7 cellular contexts compared by ENCODE assay signal in the genomic region with DNA sequence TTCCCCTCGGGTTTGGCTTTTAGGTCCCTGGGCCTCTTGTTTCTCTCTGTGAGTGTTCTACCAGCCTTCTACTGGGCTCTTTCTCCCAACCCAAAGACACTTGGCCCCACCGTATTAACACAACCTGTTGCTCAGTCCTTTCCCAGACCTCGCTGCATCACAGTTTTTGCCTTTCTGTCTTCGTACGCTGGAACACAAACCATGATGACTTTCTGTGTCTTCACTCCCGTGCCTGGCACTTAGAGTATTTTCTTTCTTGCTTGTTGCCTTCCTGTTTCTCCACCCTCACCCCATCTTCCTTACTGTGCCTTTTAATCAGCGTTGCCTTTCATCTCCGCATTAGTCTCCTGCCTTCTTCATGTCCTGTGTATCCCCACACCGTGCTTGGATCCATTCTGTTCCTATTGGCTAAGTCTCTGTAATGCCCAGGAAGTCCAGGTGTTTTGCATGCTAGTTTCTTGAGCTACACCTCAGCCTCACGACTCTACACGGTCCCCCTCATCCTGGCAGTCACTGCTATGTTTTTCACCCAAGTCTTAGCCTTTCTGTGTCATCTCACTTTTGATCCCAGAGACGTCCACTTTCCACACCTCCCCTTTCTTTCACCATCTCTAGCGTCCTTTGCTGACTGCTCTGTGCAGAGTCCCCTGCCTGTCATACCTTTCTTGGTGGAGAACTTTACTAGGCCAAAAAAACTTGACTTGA. TPM values are rescaled to one million over a fixed set of nuclear protein-coding genes. Genes with fewer than 3 reads are reported as not detected.
A peak's percentile ranks its signal among the peaks of the same experiment; 100 is the strongest.
DNase-seq lines count a peak whose midpoint lies in the region; ATAC-seq and TF ChIP-seq lines count a peak whose summit lies in the region.

No MANE protein-coding gene starts in this region.

- peak overlapping the region; percentile 89 for H3K27ac Mint-ChIP-seq in activated B cell treated with CpG ODN at 0.5 μM for 24 hours
- H3K27ac Mint-ChIP-seq in stimulated activated naive B cell treated with anti-CD40 and anti-IgM and Interleukin-4, amounts not matched to agents 10 μg/mL and 1 μg/mL and 100 μg/mL, for 72 hours, result peak overlapping the region; percentile 94

- intact Hi-C loops in activated B cell treated with CpG ODN at 0.5 μM for 24 hours (cut with micrococcal nuclease), result no loop called here

- CTCF ChIA-PET in activated B cell treated with CpG ODN at 0.5 μM for 24 hours (lab: Charles Lee), result interaction anchor here (1.2 to 5.6 kb wide), 2 partner anchors 73 to 105 kb away, joined by 3 to 130 read pairs; no protein-coding TSS in a partner anchor

- no peaks in the 10 kb centered on the region for H3K27me3 ChIP-seq in HL-60 (ENCODE audit: insufficient read depth, poor library complexity, severe bottlenecking)
- no peaks in the 10 kb centered on the region for H3K27me3 ChIP-seq in iPS DF 6.9 (ENCODE audit: control insufficient read depth, insufficient read depth, low read length)

- peak overlapping the region; percentile 77 for H3K4me3 ChIP-seq in HL-60 (replicated peaks; ENCODE audit: insufficient read depth, low read length)
- H3K4me3 ChIP-seq in iPS DF 6.9 (ENCODE audit: low read length), result peak overlapping the region; percentile 56; the same call in 1 of the 2 replicates

- H3K4me1 ChIP-seq in iPS DF 6.9 (ENCODE audit: control insufficient read depth, insufficient read depth, low read length), result peaks cover 10% of the 10 kb centered on the region; the same call in 1 of the 2 replicates

- ATAC-seq in activated B cell treated with CpG ODN at 0.5 μM for 24 hours (ENCODE audit: low read depth) (no peak), GM19463 (IDR thresholded peaks at IDR 0.05; ENCODE audit: unreplicated experiment) (no peak)
- no peak for ATAC-seq in stimulated activated naive B cell treated with anti-CD40 and anti-IgM and Interleukin-4, amounts not matched to agents 10 μg/mL and 1 μg/mL and 100 μg/mL, for 72 hours (replicated peaks)

- H3K4me1 Mint-ChIP-seq in activated B cell treated with CpG ODN at 0.5 μM for 24 hours, result peaks cover 78% of the 10 kb centered on the region
- peaks cover 46 to 81% of the 10 kb centered on the region in 2 donors for H3K4me1 Mint-ChIP-seq in stimulated activated naive B cell treated with anti-CD40 and anti-IgM and Interleukin-4, amounts not matched to agents 10 μg/mL and 1 μg/mL and 100 μg/mL, for 72 hours

- TF ChIP-seq CTCF in HL-60 (IDR thresholded peaks at IDR 0.05; ENCODE audit: insufficient read depth, low read length) (no peak), activated B cell treated with CpG ODN at 0.5 μM for 24 hours (IDR thresholded peaks at IDR 0.05) (no peak)

- no peaks in the 10 kb centered on the region for H3K27me3 Mint-ChIP-seq in activated B cell treated with CpG ODN at 0.5 μM for 24 hours
- no peaks in the 10 kb centered on the region for H3K27me3 Mint-ChIP-seq in stimulated activated naive B cell treated with anti-CD40 and anti-IgM and Interleukin-4, amounts not matched to agents 10 μg/mL and 1 μg/mL and 100 μg/mL, for 72 hours

- WGBS in iPS DF 6.9 (ENCODE audit: insufficient coverage, insufficient read length), result no CpG with 5 or more reads among the region's 13 CpGs

- peak overlapping the region; percentile 86 for H3K27ac ChIP-seq in HL-60 (replicated peaks)
- no peak overlapping the region for H3K27ac ChIP-seq in iPS DF 6.9 (ENCODE audit: low read length)

- DNase-seq in HL-60 (ENCODE audit: low read depth in 1 of 2, low spot score in 1 of 2) (peak in 1 of 2 experiments; percentile 19), activated B cell treated with CpG ODN at 0.5 μM for 24 hours (no peak), iPS DF 6.9 (ENCODE audit: low read depth, low spot score) (no peak), iPS-NIHi11 (ENCODE audit: low spot score) (no peak), NCI-H2171 (lab: John Stamatoyannopoulos, UW) (no peak)
- DNase-seq in stimulated activated naive B cell treated with anti-CD40 and anti-IgM and Interleukin-4, amounts not matched to agents 10 μg/mL and 1 μg/mL and 100 μg/mL, for 72 hours, result no peak

- H3K9me3 ChIP-seq in iPS DF 6.9 (ENCODE audit: control insufficient read depth, insufficient read depth, low read length), result no peaks in the 10 kb centered on the region

- POLR2A ChIA-PET in activated B cell treated with CpG ODN at 0.5 μM for 24 hours (lab: Charles Lee), result interaction anchor here (1.4 to 2.1 kb wide), 2 partner anchors 145 to 345 kb away, joined by 3 to 7 read pairs; partner anchors contain the start of genes OTUB1 and STIP1

- no peaks in the 10 kb centered on the region for H3K9me3 Mint-ChIP-seq in activated B cell treated with CpG ODN at 0.5 μM for 24 hours
- no peaks in the 10 kb centered on the region for H3K9me3 Mint-ChIP-seq in stimulated activated naive B cell treated with anti-CD40 and anti-IgM and Interleukin-4, amounts not matched to agents 10 μg/mL and 1 μg/mL and 100 μg/mL, for 72 hours

- H3K36me3 Mint-ChIP-seq in activated B cell treated with CpG ODN at 0.5 μM for 24 hours (ENCODE audit: low read depth), result peaks cover 50% of the 10 kb centered on the region
- H3K36me3 Mint-ChIP-seq in stimulated activated naive B cell treated with anti-CD40 and anti-IgM and Interleukin-4, amounts not matched to agents 10 μg/mL and 1 μg/mL and 100 μg/mL, for 72 hours, result peaks cover 29 to 38% of the 10 kb centered on the region in 2 donors

- peak overlapping the region; percentile 95 for H3K4me3 Mint-ChIP-seq in activated B cell treated with CpG ODN at 0.5 μM for 24 hours
- H3K4me3 Mint-ChIP-seq in stimulated activated naive B cell treated with anti-CD40 and anti-IgM and Interleukin-4, amounts not matched to agents 10 μg/mL and 1 μg/mL and 100 μg/mL, for 72 hours, result peak overlapping the region; percentile 95 to 98

- no peaks in the 10 kb centered on the region for H3K36me3 ChIP-seq in iPS DF 6.9 (ENCODE audit: control insufficient read depth, insufficient read depth, low read length)

RNA-seq across cellular contexts. Expression of gene MARK2, which starts 1.6 kb away (rescaled TPM):
- total RNA-seq in activated B cell treated with CpG ODN at 0.5 μM for 24 hours, result 39.2 and 41.5 TPM in 2 replicates

RNA-seq across cellular contexts. Expression of gene SPINDOC, which starts 27.3 kb away (rescaled TPM):
- total RNA-seq in activated B cell treated with CpG ODN at 0.5 μM for 24 hours, result 18.7 and 20.8 TPM in 2 replicates
